Comparison of ENCODE assay signal across 13 cellular contexts in the genomic region with DNA sequence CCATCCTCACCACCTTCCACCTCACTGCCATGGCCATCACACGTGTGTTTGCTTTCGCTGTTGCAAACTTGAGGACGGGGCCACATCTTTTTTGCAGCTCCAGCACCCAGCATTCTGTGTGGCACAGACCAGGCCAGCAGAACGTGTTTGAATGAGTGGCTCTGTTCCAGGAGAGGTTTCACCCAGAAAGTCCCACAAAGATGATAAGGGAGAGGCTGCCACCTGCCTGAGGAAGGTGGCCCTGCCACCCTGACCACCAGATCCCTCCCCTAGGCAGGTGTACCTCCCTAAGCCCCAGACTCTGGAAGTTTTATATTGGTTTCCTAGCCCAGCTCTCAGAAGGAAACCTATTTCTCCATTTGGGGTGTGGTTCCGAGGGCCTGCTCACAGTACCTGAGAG.
DNase-seq lines count a peak whose midpoint lies in the region; ATAC-seq and TF ChIP-seq lines count a peak whose summit lies in the region.
"Had no signal": no experiment of that assay in that cellular context is flagged by ENCODE, and none has a peak within 500 bp of the region (broad histone marks: within the 10 kb centered on the region; RNA-seq: fewer than 3 reads in every experiment).

No MANE protein-coding gene starts in this region.

- no peaks in the 10 kb centered on the region for H3K27me3 ChIP-seq in foreskin keratinocyte

- H3K4me1 Mint-ChIP-seq in osteocyte (ENCODE audit: unreplicated experiment), result no peaks in the 10 kb centered on the region
- H3K4me1 Mint-ChIP-seq: CD14-positive monocyte had no signal

- H3K27me3 Mint-ChIP-seq in osteocyte (ENCODE audit: unreplicated experiment), result peaks cover 13% of the 10 kb centered on the region

- no peak overlapping the region for H3K27ac Mint-ChIP-seq in osteocyte (ENCODE audit: unreplicated experiment)
- H3K27ac Mint-ChIP-seq: activated T-helper 2 cell treated with anti-CD3 and anti-CD28 coated beads, Interferon-gamma antibody, Interleukin-2, Interleukin-4, amounts not matched to agents 10 μg/mL and 5 μg/mL and 100 μg/mL, durations not matched to agents 14 hours and 24 hours and 36 hours had no signal

- no peaks in the 10 kb centered on the region for H3K9me3 Mint-ChIP-seq in osteocyte (ENCODE audit: unreplicated experiment)
- H3K9me3 Mint-ChIP-seq: activated T-helper 2 cell treated with anti-CD3 and anti-CD28 coated beads, Interferon-gamma antibody, Interleukin-2, Interleukin-4, amounts not matched to agents 10 μg/mL and 5 μg/mL and 100 μg/mL, durations not matched to agents 14 hours and 24 hours and 36 hours; CD14-positive monocyte had no signal

- H3K36me3 Mint-ChIP-seq in osteocyte (ENCODE audit: unreplicated experiment), result peaks cover 1% of the 10 kb centered on the region
- H3K36me3 Mint-ChIP-seq: CD14-positive monocyte had no signal

- in situ Hi-C loops in ACHN (cut with HindIII; ENCODE audit: low pct_ligation_motif_present, low pct_unique_long_range_greater_than_20kb, low sequenced_read_pairs), result no loop called here

- TF ChIP-seq CTCF in GM12872 (IDR thresholded peaks at IDR 0.05; ENCODE audit: insufficient read depth, low read depth, low read length) (0 out of 3 replicates have a peak, but pooled peaks have one; percentile 25), foreskin keratinocyte (conservative IDR thresholded peaks at IDR 0.05) (peak; percentile 49), osteocyte (IDR thresholded peaks at IDR 0.05) (no peak)

- peak; percentile 5 for DNase-seq in ACHN
- peak; percentile 6 for DNase-seq in NCI-H526 treated with DMSO at 0.1 percent for 48 hours (lab: John Stamatoyannopoulos, UW)
- DNase-seq in foreskin keratinocyte, result no peak
- DNase-seq in GF-D8 (lab: John Stamatoyannopoulos, UW), result no peak
- DNase-seq in osteocyte (ENCODE audit: extremely low spot score, unreplicated experiment), result no peak
- DNase-seq: Kasumi-1, mesendoderm had no signal

- peak; percentile 35 for ATAC-seq in foreskin keratinocyte
- no peak for ATAC-seq in HG02870 (IDR thresholded peaks at IDR 0.05; ENCODE audit: unreplicated experiment)
- ATAC-seq in HG03045 (IDR thresholded peaks at IDR 0.05; ENCODE audit: unreplicated experiment), result no peak
- ATAC-seq: sciatic nerve had no signal

- H3K4me3 Mint-ChIP-seq in osteocyte (ENCODE audit: unreplicated experiment), result no peak overlapping the region
- H3K4me3 Mint-ChIP-seq: CD14-positive monocyte had no signal

- H3K4me1 ChIP-seq in foreskin keratinocyte, result no peaks in the 10 kb centered on the region

- H3K27ac ChIP-seq in foreskin keratinocyte, result no peak overlapping the region

Comparison
In these comparisons a context has a peak if more than half of its experiments do, and no peak if none do; other contexts are left out.
1. DNase-seq: peak in ACHN (single experiment) and NCI-H526 treated with DMSO at 0.1 percent for 48 hours (single experiment); none in foreskin keratinocyte (0 of 2), GF-D8 (single experiment) and osteocyte (single experiment).